8 cellular contexts compared by ENCODE assay signal in the genomic region with DNA sequence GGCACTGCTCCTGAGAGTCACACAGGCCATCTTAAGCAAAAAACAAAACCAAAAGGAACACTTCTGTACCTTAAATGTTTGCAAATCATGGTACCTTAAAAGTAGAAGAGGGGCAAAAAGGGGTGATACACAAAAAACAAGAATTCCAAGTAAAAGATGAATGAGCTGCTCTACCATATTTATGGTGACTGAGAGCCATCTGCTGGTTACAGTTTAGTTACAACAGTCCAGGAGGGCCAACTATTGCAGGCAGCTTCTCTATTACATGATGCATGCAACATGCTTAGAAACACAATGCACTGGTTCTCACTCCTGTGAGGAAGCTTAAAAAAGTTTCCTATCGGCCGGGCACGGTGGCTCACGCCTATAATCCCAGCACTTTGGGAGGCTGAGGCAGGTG. TPM values are rescaled to one million over a fixed set of nuclear protein-coding genes. Genes with fewer than 3 reads are reported as not detected.
DNase-seq lines count a peak whose midpoint lies in the region; ATAC-seq and TF ChIP-seq lines count a peak whose summit lies in the region.

No MANE protein-coding gene starts in this region.

- WGBS in mammary epithelial cell (ENCODE audit: low coverage, missing lambda C conversion rate): 60% methylated on average over 4 of the region's 4 CpGs

- ATAC-seq in left lung (peak; percentile 68), HG02970 (IDR thresholded peaks at IDR 0.05; ENCODE audit: low FRiP score, unreplicated experiment) (no peak), GM18502 (IDR thresholded peaks at IDR 0.05; ENCODE audit: poor library complexity, unreplicated experiment) (no peak)

- no peaks in the 10 kb centered on the region for H3K36me3 ChIP-seq in mammary epithelial cell (ENCODE audit: insufficient read depth, low read length)
- no peaks in the 10 kb centered on the region for H3K36me3 ChIP-seq in left lung

- intact Hi-C loops in mammary epithelial cell (cut with micrococcal nuclease): loop anchor here (1.0 to 5.0 kb wide), 3 partner anchors 197 to 528 kb away; no protein-coding TSS in a partner anchor
- intact Hi-C loops in left lung (cut with DNase I): loop anchor here in 1 of 2 donors (5.0 kb wide), 1 partner anchor 530 kb away; no protein-coding TSS in a partner anchor

- peak; percentile 33; the same call in 1 of the 2 replicates for TF ChIP-seq CTCF in 22Rv1 (IDR thresholded peaks at IDR 0.05)
- peak; percentile 39 to 56 for TF ChIP-seq CTCF in mammary epithelial cell (conservative IDR thresholded peaks at IDR 0.05 in 1 of 2, IDR thresholded peaks at IDR 0.05 in 1 of 2; ENCODE audit: extremely low read depth in 1 of 2, insufficient read depth in 1 of 2, low read depth in 1 of 2, low read length in 2 of 2)
- TF ChIP-seq CTCF in left lung (IDR thresholded peaks at IDR 0.05): peak in 1 of 2 donors; percentile 27

- H4K20me1 ChIP-seq in mammary epithelial cell (ENCODE audit: insufficient read depth, low read length): no peaks in the 10 kb centered on the region

- H3K27me3 ChIP-seq in mammary epithelial cell (ENCODE audit: insufficient read depth, low read length): no peaks in the 10 kb centered on the region
- no peaks in the 10 kb centered on the region for H3K27me3 ChIP-seq in left lung

- H3K4me2 ChIP-seq in mammary epithelial cell (ENCODE audit: insufficient read depth, low read depth, low read length): no peak overlapping the region

- no peak overlapping the region for H3K9ac ChIP-seq in mammary epithelial cell (ENCODE audit: insufficient read depth, low read length)

- CTCF ChIA-PET in mammary epithelial cell (lab: Charles Lee; ENCODE audit: low non-redundant PET): interaction anchor here (0.6 to 0.7 kb wide), 2 partner anchors 294 to 527 kb away, joined by 3 to 10 read pairs; no protein-coding TSS in a partner anchor

- in situ Hi-C loops in mammary epithelial cell (cut with MboI; ENCODE audit: low sequenced_read_pairs in 2 of 2): no loop called here

- peak; percentile 16 for DNase-seq in GM04503 (ENCODE audit: low read depth)
- peak; percentile 24 for DNase-seq in NCI-H226
- DNase-seq in mammary epithelial cell: peak; percentile 14
- DNase-seq in left lung: no peak
- no peak for DNase-seq in stimulated activated CD4-positive, alpha-beta T cell treated with anti-CD3 and anti-CD28 coated beads, Interleukin-2, amount 100 ng/mL, for 48 hours

- H3K9me3 ChIP-seq in mammary epithelial cell (replicated peaks; ENCODE audit: insufficient read depth, low read length): no peaks in the 10 kb centered on the region
- H3K9me3 ChIP-seq in left lung: no peaks in the 10 kb centered on the region

- H3K27ac ChIP-seq in 22Rv1 (no peak overlapping the region), mammary epithelial cell (ENCODE audit: insufficient read depth, low read depth, low read length) (no peak overlapping the region), left lung (no peak overlapping the region)

- H2AFZ ChIP-seq in mammary epithelial cell (ENCODE audit: low read depth, low read length): no peak overlapping the region

- H3K4me3 ChIP-seq in mammary epithelial cell (replicated peaks in 1 of 3; ENCODE audit: insufficient read depth in 1 of 3, low read depth in 2 of 3, low read length in 3 of 3) (no peak overlapping the region), left lung (no peak overlapping the region)

- dilution Hi-C loops in mammary epithelial cell (cut with HindIII; ENCODE audit: low sequenced_read_pairs): no loop called here

- H3K4me1 ChIP-seq in mammary epithelial cell (ENCODE audit: insufficient read depth, low read length): no peaks in the 10 kb centered on the region
- no peaks in the 10 kb centered on the region for H3K4me1 ChIP-seq in left lung

- no TSS peak for BruUV-seq in mammary epithelial cell (replicated peaks; lab: Mats Ljungman, UMichigan)

- no peaks in the 10 kb centered on the region for H3K79me2 ChIP-seq in mammary epithelial cell (ENCODE audit: insufficient read depth, low read length)

RNA-seq across cellular contexts. Expression of a gene that starts 53.5 kb away (rescaled TPM):
- total RNA-seq in mammary epithelial cell: 10 to 100 TPM; 45.3 to 49.1 TPM
- polyA plus RNA-seq in mammary epithelial cell: 48.4 TPM
- 139 TPM for polyA minus RNA-seq in mammary epithelial cell
- 10 to 100 TPM; 51.9 to 56.1 TPM for total RNA-seq in left lung

RNA-seq across cellular contexts. Expression of a gene that starts 54.4 kb away (rescaled TPM):
- total RNA-seq in mammary epithelial cell (not detected), left lung (1 to 10 TPM in 1 of 2 donors, not detected in 1; 6.4 TPM)
- not detected for polyA plus RNA-seq in mammary epithelial cell
- polyA minus RNA-seq in mammary epithelial cell: not detected

Comparison
In these comparisons a context has a peak if more than half of its experiments do, and no peak if none do; other contexts are left out.
1. DNase-seq: peak in GM04503 (single experiment), NCI-H226 (single experiment) and mammary epithelial cell (single experiment); none in left lung (0 of 2) and stimulated activated CD4-positive, alpha-beta T cell treated with anti-CD3 and anti-CD28 coated beads, Interleukin-2, amount 100 ng/mL, for 48 hours (0 of 2).